In genomic region chr2:225037374-225038075, GRCh38 we compare ENCODE assay signal across 15 cellular contexts. TPM values are rescaled to one million over a fixed set of nuclear protein-coding genes. Genes with fewer than 3 reads are reported as not detected.
DNase-seq lines count a peak whose midpoint lies in the region; ATAC-seq, FAIRE-seq and TF ChIP-seq lines count a peak whose summit lies in the region.
"Had no signal": no experiment of that assay in that cellular context is flagged by ENCODE, and none has a peak within 500 bp of the region (broad histone marks: within the 10 kb centered on the region; RNA-seq: fewer than 3 reads in every experiment).

No MANE protein-coding gene starts in this region.

- no peak overlapping the region for H3K4me3 ChIP-seq in AG10803 (ENCODE audit: low read length)
- no peak overlapping the region for H3K4me3 ChIP-seq in fibroblast of mammary gland (ENCODE audit: control insufficient read depth, low read depth, low read length)
- H3K4me3 ChIP-seq in left ventricle myocardium inferior, result no peak overlapping the region
- H3K4me3 ChIP-seq: neural progenitor cell had no signal

- H3K27me3 Mint-ChIP-seq in activated CD4-positive, alpha-beta memory T cell treated with anti-CD3 and anti-CD28 coated beads, Interleukin-2, amount 10 ng/mL, durations not matched to agents 7 days and 5 days, result no peaks in the 10 kb centered on the region

- H3K4me1 ChIP-seq in left ventricle myocardium inferior, result peaks cover 14% of the 10 kb centered on the region

- POLR2A ChIA-PET in activated CD4-positive, alpha-beta memory T cell treated with anti-CD3 and anti-CD28 coated beads, Interleukin-2, amount 10 ng/mL, durations not matched to agents 7 days and 5 days (lab: Charles Lee), result interaction anchor here (1.6 to 6.9 kb wide), 2 partner anchors 16 to 19 kb away, joined by 5 to 113 read pairs; no protein-coding TSS in a partner anchor

- DNase-seq in AG10803 (ENCODE audit: low read depth) (peak; percentile 61), GM18507 (ENCODE audit: extremely low spot score, insufficient read length, low read depth) (no peak), fibroblast of mammary gland (ENCODE audit: low read depth) (peak; percentile 72), T-helper 9 cell (no peak), sciatic nerve (ENCODE audit: low spot score) (no peak), left ventricle myocardium inferior (no peak)
- no peak for DNase-seq in activated CD4-positive, alpha-beta memory T cell treated with anti-CD3 and anti-CD28 coated beads, Interleukin-2, amount 10 ng/mL, durations not matched to agents 7 days and 5 days
- DNase-seq: foreskin melanocyte, left colon, NCI-H2227 treated with DMSO at 0.1 percent for 48 hours had no signal

- H3K27ac Mint-ChIP-seq in activated CD4-positive, alpha-beta memory T cell treated with anti-CD3 and anti-CD28 coated beads, Interleukin-2, amount 10 ng/mL, durations not matched to agents 7 days and 5 days, result peak overlapping the region; percentile 71
- H3K27ac Mint-ChIP-seq: neural progenitor cell had no signal

- peak; percentile 73 for FAIRE-seq in GM18507 (lab: Jason Lieb, UNC)
- FAIRE-seq: colon had no signal

- no peaks in the 10 kb centered on the region for H3K36me3 ChIP-seq in left ventricle myocardium inferior
- H3K36me3 ChIP-seq: neural progenitor cell had no signal

- H3K9me3 Mint-ChIP-seq in activated CD4-positive, alpha-beta memory T cell treated with anti-CD3 and anti-CD28 coated beads, Interleukin-2, amount 10 ng/mL, durations not matched to agents 7 days and 5 days, result no peaks in the 10 kb centered on the region
- H3K9me3 Mint-ChIP-seq: neural progenitor cell had no signal

- ATAC-seq in GM19463 (IDR thresholded peaks at IDR 0.05; ENCODE audit: unreplicated experiment), result no peak
- ATAC-seq in sciatic nerve, result no peak
- ATAC-seq: left colon, Panc1 had no signal

- H3K27me3 ChIP-seq in left ventricle myocardium inferior (ENCODE audit: low read depth), result peaks cover 43% of the 10 kb centered on the region

- H3K36me3 Mint-ChIP-seq in activated CD4-positive, alpha-beta memory T cell treated with anti-CD3 and anti-CD28 coated beads, Interleukin-2, amount 10 ng/mL, durations not matched to agents 7 days and 5 days (ENCODE audit: low read depth), result peaks cover 63% of the 10 kb centered on the region
- H3K36me3 Mint-ChIP-seq: neural progenitor cell had no signal

- CTCF ChIA-PET in activated CD4-positive, alpha-beta memory T cell treated with anti-CD3 and anti-CD28 coated beads, Interleukin-2, amount 10 ng/mL, durations not matched to agents 7 days and 5 days (lab: Charles Lee), result no interaction called here

- no peaks in the 10 kb centered on the region for H3K9me3 ChIP-seq in left ventricle myocardium inferior (replicated peaks)

- no peak overlapping the region for H3K27ac ChIP-seq in left ventricle myocardium inferior (replicated peaks)
- H3K27ac ChIP-seq: neural progenitor cell had no signal

- intact Hi-C loops in sciatic nerve (cut with DNase I) (no loop called here), left ventricle myocardium inferior (cut with micrococcal nuclease) (no loop called here)

- H3K4me3 Mint-ChIP-seq in activated CD4-positive, alpha-beta memory T cell treated with anti-CD3 and anti-CD28 coated beads, Interleukin-2, amount 10 ng/mL, durations not matched to agents 7 days and 5 days, result peak overlapping the region; percentile 71
- H3K4me3 Mint-ChIP-seq: neural progenitor cell had no signal

- H3K4me1 Mint-ChIP-seq in activated CD4-positive, alpha-beta memory T cell treated with anti-CD3 and anti-CD28 coated beads, Interleukin-2, amount 10 ng/mL, durations not matched to agents 7 days and 5 days, result peaks cover 69% of the 10 kb centered on the region

- TF ChIP-seq CTCF in AG10803 (conservative IDR thresholded peaks at IDR 0.05; ENCODE audit: low read length) (no peak), fibroblast of mammary gland (conservative IDR thresholded peaks at IDR 0.05; ENCODE audit: control insufficient read depth, insufficient read depth, low read depth, low read length) (no peak), left ventricle myocardium inferior (IDR thresholded peaks at IDR 0.05; ENCODE audit: borderline replicate concordance) (no peak)

RNA-seq across cellular contexts. Expression of gene DOCK10, which starts 4.7 kb away (rescaled TPM):
- 100 to 1,000 TPM; 223 to 239 TPM for total RNA-seq in activated CD4-positive, alpha-beta memory T cell treated with anti-CD3 and anti-CD28 coated beads, Interleukin-2, amount 10 ng/mL, durations not matched to agents 7 days and 5 days
- total RNA-seq in sciatic nerve (50.7 TPM), left ventricle myocardium inferior (1.6 TPM)
- total RNA-seq: G401 had no signal

Comparison
In these comparisons a context has a peak if more than half of its experiments do, and no peak if none do; other contexts are left out.
1. DNase-seq: peak in AG10803 (single experiment) and fibroblast of mammary gland (single experiment); none in GM18507 (single experiment), activated CD4-positive, alpha-beta memory T cell treated with anti-CD3 and anti-CD28 coated beads, Interleukin-2, amount 10 ng/mL, durations not matched to agents 7 days and 5 days (single experiment), T-helper 9 cell (single experiment), sciatic nerve (single experiment) and left ventricle myocardium inferior (single experiment).
2. RNA of gene DOCK10, which starts 4.7 kb away (total RNA-seq): 223 to 239 TPM in activated CD4-positive, alpha-beta memory T cell treated with anti-CD3 and anti-CD28 coated beads, Interleukin-2, amount 10 ng/mL, durations not matched to agents 7 days and 5 days and 50.7 TPM in sciatic nerve (single experiment); 1.6 TPM in left ventricle myocardium inferior (single experiment); every median in the first group is over 10 times any median in the second.